In the genomic region with DNA sequence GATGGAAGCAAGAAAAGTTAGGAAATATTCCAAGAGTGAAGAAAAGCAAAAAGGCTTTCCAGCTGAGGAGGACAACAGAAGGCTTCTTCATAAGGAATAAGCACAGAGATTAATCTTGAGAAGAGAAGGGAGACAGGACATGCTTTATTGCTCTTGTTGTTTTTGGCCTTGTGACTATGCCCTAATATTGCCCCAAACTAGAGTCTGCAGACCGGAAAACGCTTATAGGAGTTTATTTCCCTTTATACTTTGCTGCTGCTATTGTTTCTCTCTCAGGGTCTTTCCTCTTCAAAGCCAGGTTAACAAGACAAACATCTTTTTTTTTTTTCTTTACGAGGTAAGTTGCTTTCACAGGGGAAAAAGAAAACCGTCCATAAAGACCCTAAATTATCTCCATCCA, we compare ENCODE assay signal across 26 cellular contexts.
"Had no signal": no experiment of that assay in that cellular context is flagged by ENCODE, and none has a peak within 500 bp of the region (broad histone marks: within the 10 kb centered on the region; RNA-seq: fewer than 3 reads in every experiment).

No MANE protein-coding gene starts in this region.

- ATAC-seq: left colon; left ventricle myocardium superior; lower lobe of right lung; naive thymus-derived CD8-positive, alpha-beta T cell; sciatic nerve; stimulated activated naive CD8-positive, alpha-beta T cell treated with anti-CD3 and anti-CD28 coated beads, Interleukin-15, amount 100 ng/mL, for 72 hours; upper lobe of right lung had no signal

- H3K4me3 ChIP-seq: esophagus squamous epithelium, lower lobe of right lung, neural progenitor cell, smooth muscle cell, suprapubic skin, transverse colon, upper lobe of right lung, uterus had no signal

- H2AFZ ChIP-seq: neural progenitor cell, parathyroid adenoma had no signal

- H3K9me3 ChIP-seq: suprapubic skin, transverse colon, upper lobe of right lung, uterus had no signal

- DNase-seq: effector memory CD4-positive, alpha-beta T cell; erythroblast; esophagus squamous epithelium; hypothalamus; immature natural killer cell; islet precursor cell; kidney glomerular epithelial cell; left colon; left ventricle myocardium superior; lower lobe of right lung; naive thymus-derived CD8-positive, alpha-beta T cell; occipital lobe; stimulated activated CD4-positive, alpha-beta T cell treated with anti-CD3 and anti-CD28 coated beads, Interleukin-12 subunit alpha, Interleukin-12 subunit beta, amount 100 ng/mL, for 4 hours; stimulated activated CD4-positive, alpha-beta T cell treated with anti-CD3 and anti-CD28 coated beads, Interleukin-1b, Interleukin-23, amount 100 ng/mL, for 48 hours; stimulated activated CD4-positive, alpha-beta T cell treated with anti-CD3 and anti-CD28 coated beads, Interleukin-4, amount 100 ng/mL, for 1 hour; stimulated activated CD8-positive, alpha-beta memory T cell treated with anti-CD3 and anti-CD28 coated beads, Interleukin-4, amount 100 ng/mL, for 48 hours; stimulated activated naive CD4-positive, alpha-beta T cell; stimulated activated naive CD8-positive, alpha-beta T cell treated with anti-CD3 and anti-CD28 coated beads, Interleukin-15, amount 100 ng/mL, for 72 hours; transverse colon; upper lobe of right lung; uterus had no signal

- H3K36me3 ChIP-seq: esophagus squamous epithelium, lower lobe of right lung, neural progenitor cell, suprapubic skin, transverse colon, upper lobe of right lung, uterus had no signal

- H3K27me3 ChIP-seq: esophagus squamous epithelium, neural progenitor cell, suprapubic skin, transverse colon, upper lobe of right lung, uterus had no signal

- H3K4me1 ChIP-seq: esophagus squamous epithelium, lower lobe of right lung, parathyroid adenoma, suprapubic skin, transverse colon, upper lobe of right lung, uterus had no signal
